16 cellular contexts compared by ENCODE assay signal in the genomic region with DNA sequence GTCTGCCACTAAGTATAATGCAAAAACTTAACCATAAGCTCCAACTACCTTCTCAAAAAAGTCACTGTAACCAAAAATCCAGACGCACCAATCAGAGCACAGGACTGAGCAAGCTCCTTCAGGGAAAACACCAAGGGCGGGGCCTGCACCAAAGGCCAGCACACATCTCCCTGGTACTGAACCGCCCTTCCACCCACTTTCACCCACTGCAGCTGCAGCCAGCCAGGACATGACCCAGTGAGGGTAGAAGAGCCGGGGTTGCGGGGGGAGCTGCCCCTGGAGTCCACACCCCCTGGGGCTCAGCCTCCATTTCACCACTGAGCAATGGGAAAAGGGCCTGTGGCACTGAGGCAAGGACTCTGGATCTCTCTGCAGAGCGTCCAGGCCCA. TPM values are rescaled to one million over a fixed set of nuclear protein-coding genes. Genes with fewer than 3 reads are reported as not detected.
DNase-seq lines count a peak whose midpoint lies in the region; ATAC-seq, FAIRE-seq and TF ChIP-seq lines count a peak whose summit lies in the region.
"Had no signal": no experiment of that assay in that cellular context is flagged by ENCODE, and none has a peak within 500 bp of the region (broad histone marks: within the 10 kb centered on the region; RNA-seq: fewer than 3 reads in every experiment).

No MANE protein-coding gene starts in this region.

- H3K36me3 Mint-ChIP-seq in activated CD4-positive, alpha-beta T cell treated with anti-CD3 and anti-CD28 coated beads for 36 hours (ENCODE audit: low read depth) = peaks cover 20% of the 10 kb centered on the region
- H3K36me3 Mint-ChIP-seq in HFFc6 (ENCODE audit: low read depth) (peaks cover 6% of the 10 kb centered on the region), neural progenitor cell (peaks cover 22% of the 10 kb centered on the region)

- H3K9me3 ChIP-seq in H1 (ENCODE audit: insufficient read depth in 2 of 2, low read depth in 1 of 2, low read length in 1 of 2) = no peaks in the 10 kb centered on the region
- no peaks in the 10 kb centered on the region for H3K9me3 ChIP-seq in neural progenitor cell (ENCODE audit: low read depth)
- H3K9me3 ChIP-seq: colonic mucosa had no signal

- H4K20me1 ChIP-seq in H1 (replicated peaks in 1 of 2; ENCODE audit: control insufficient read depth in 1 of 2, insufficient read depth in 2 of 2, low read length in 2 of 2) (peaks cover 13 to 24% of the 10 kb centered on the region in 2 experiments), neural progenitor cell (ENCODE audit: low read depth) (peaks cover 47% of the 10 kb centered on the region)

- no peak overlapping the region for H3K23ac ChIP-seq in H1 (ENCODE audit: insufficient read length)

- TF ChIP-seq RAD21 in H1 (IDR thresholded peaks at IDR 0.05 in 1 of 2, conservative IDR thresholded peaks at IDR 0.05 in 1 of 2; ENCODE audit: low read depth in 2 of 2, low read length in 2 of 2) = no peak

- H3K14ac ChIP-seq in H1 (ENCODE audit: insufficient read length) = no peak overlapping the region

- H3K27ac ChIP-seq in H1 (ENCODE audit: low read depth, low read length) (no peak overlapping the region), neural progenitor cell (no peak overlapping the region)
- H3K27ac ChIP-seq: colonic mucosa, KMS-11 had no signal

- H3K18ac ChIP-seq in H1 (ENCODE audit: extremely low read depth, low read length) = no peak overlapping the region

- DNase-seq in activated CD4-positive, alpha-beta T cell treated with anti-CD3 and anti-CD28 coated beads for 36 hours = no peak
- no peak for DNase-seq in activated CD4-positive, alpha-beta T cell treated with anti-CD3 and anti-CD28 coated beads for 48 hours
- DNase-seq in HFFc6 (no peak), H1 (ENCODE audit: low read depth in 1 of 2, low spot score in 2 of 2) (no peak), neural progenitor cell (ENCODE audit: low spot score) (no peak), NCI-H1694 (lab: John Stamatoyannopoulos, UW) (no peak), NCI-H128 (lab: John Stamatoyannopoulos, UW; ENCODE audit: unreplicated experiment) (no peak)

- H3K4me1 Mint-ChIP-seq in activated CD4-positive, alpha-beta T cell treated with anti-CD3 and anti-CD28 coated beads for 36 hours = peaks cover 3% of the 10 kb centered on the region
- H3K4me1 Mint-ChIP-seq in HFFc6 (ENCODE audit: low read depth) = no peaks in the 10 kb centered on the region; the same call in 1 of the 2 replicates
- peaks cover 5% of the 10 kb centered on the region for H3K4me1 Mint-ChIP-seq in neural progenitor cell

- H4K91ac ChIP-seq in H1 (replicated peaks; ENCODE audit: insufficient read length, low read length) = no peak overlapping the region

- H3K4me3 ChIP-seq in H1 (ENCODE audit: extremely low read depth in 1 of 4, insufficient read depth in 2 of 4, low read depth in 3 of 4, low read length in 4 of 4) = no peak overlapping the region
- no peak overlapping the region for H3K4me3 ChIP-seq in neural progenitor cell
- H3K4me3 ChIP-seq: colonic mucosa, smooth muscle cell had no signal

- H3K27me3 ChIP-seq in H1 (replicated peaks in 1 of 4; ENCODE audit: control insufficient read depth in 3 of 4, extremely low read depth in 1 of 4, insufficient read depth in 3 of 4, low read length in 3 of 4) (no peaks in the 10 kb centered on the region), neural progenitor cell (no peaks in the 10 kb centered on the region)
- H3K27me3 ChIP-seq: colonic mucosa had no signal

- no peak for TF ChIP-seq CTCF in HFFc6 (IDR thresholded peaks at IDR 0.05)
- TF ChIP-seq CTCF in H1 (IDR thresholded peaks at IDR 0.05; ENCODE audit: control extremely low read depth in 1 of 3, insufficient read depth in 1 of 3, low read depth in 1 of 3, low read length in 3 of 3) = no peak
- no peak for TF ChIP-seq CTCF in neural progenitor cell (IDR thresholded peaks at IDR 0.05)

- no peak overlapping the region for H2BK15ac ChIP-seq in H1 (ENCODE audit: low read length)

- H3F3A ChIP-seq in neural progenitor cell (ENCODE audit: low read depth) = peaks cover 6% of the 10 kb centered on the region

- TF ChIP-seq POLR2A in H1 (IDR thresholded peaks at IDR 0.05; ENCODE audit: control extremely low read depth in 1 of 2, low read depth in 2 of 2, low read length in 2 of 2) = no peak

- WGBS in H1 (ENCODE audit: extremely low coverage in 1 of 2, insufficient coverage in 1 of 2, insufficient read length in 1 of 2, insufficient replicate concordance in 2 of 2, low coverage in 1 of 2, low lambda C conversion rate in 2 of 2, missing lambda C conversion rate in 1 of 2), 2 experiments = 79% methylated on average over 6 of the region's 6 CpGs; no CpG with 5 or more reads in 1 of the 2 experiments

- FAIRE-seq in H1 (lab: Jason Lieb, UNC) = no peak
- FAIRE-seq: bronchial epithelial cell had no signal

- H2BK12ac ChIP-seq in H1 (ENCODE audit: low read depth, low read length) = no peak overlapping the region

- H3K23me2 ChIP-seq in H1 (ENCODE audit: low read depth, low read length) = no peaks in the 10 kb centered on the region

- POLR2A ChIA-PET in activated CD4-positive, alpha-beta T cell treated with anti-CD3 and anti-CD28 coated beads for 36 hours (lab: Charles Lee) = interaction anchor here (1.4 kb wide), 1 partner anchor 113 kb away, joined by 4 read pairs; no protein-coding TSS in a partner anchor
- POLR2A ChIA-PET in H1 (lab: Charles Lee; ENCODE audit: partially characterized antibody) = interaction anchor here (0.6 to 1.9 kb wide), 16 partner anchors 8 to 137 kb away, joined by 3 to 13 read pairs (median 3); partner anchors contain the start of genes PSMA7, SS18L1 and TAF4

- H3K4ac ChIP-seq in H1 (replicated peaks; ENCODE audit: insufficient read length, low read depth, low read length) = no peak overlapping the region

- H3K79me1 ChIP-seq in H1 (ENCODE audit: low read depth, low read length) = peaks cover 7% of the 10 kb centered on the region

- intact Hi-C loops in activated CD4-positive, alpha-beta T cell treated with anti-CD3 and anti-CD28 coated beads for 36 hours (cut with DNase I, micrococcal nuclease) = loop anchor here (1.0 to 2.0 kb wide), 5 partner anchors 55 to 371 kb away; no protein-coding TSS in a partner anchor

- CTCF ChIA-PET in activated CD4-positive, alpha-beta T cell treated with anti-CD3 and anti-CD28 coated beads for 36 hours (lab: Charles Lee) = interaction anchor here (0.5 to 2.3 kb wide), 16 partner anchors 9 to 377 kb away, joined by 3 to 15 read pairs (median 5); no protein-coding TSS in a partner anchor
- CTCF ChIA-PET in H1 (lab: Charles Lee; ENCODE audit: partially characterized antibody) = interaction anchor here (0.5 to 3.3 kb wide), 37 partner anchors 9 to 270 kb away, joined by 3 to 41 read pairs (median 4); partner anchors contain the start of genes LSM14B, MTG2, PSMA7 and SS18L1

- H4K8ac ChIP-seq in H1 (ENCODE audit: extremely low read depth, insufficient read depth, low read length) = peak overlapping the region; percentile 29; the same call in 1 of the 2 replicates

- H3K9ac ChIP-seq in H1 (replicated peaks in 1 of 4; ENCODE audit: extremely low read depth in 1 of 4, low read depth in 3 of 4, low read length in 3 of 4) (no peak overlapping the region), neural progenitor cell (no peak overlapping the region)
- H3K9ac ChIP-seq: KMS-11 had no signal

- no peaks in the 10 kb centered on the region for H3K27me3 Mint-ChIP-seq in activated CD4-positive, alpha-beta T cell treated with anti-CD3 and anti-CD28 coated beads for 36 hours
- H3K27me3 Mint-ChIP-seq in HFFc6 (ENCODE audit: insufficient read depth) = no peaks in the 10 kb centered on the region
- H3K27me3 Mint-ChIP-seq in neural progenitor cell (ENCODE audit: insufficient read depth, low read depth) = peaks cover 4% of the 10 kb centered on the region
- H3K27me3 Mint-ChIP-seq: activated CD4-positive, alpha-beta memory T cell treated with anti-CD3 and anti-CD28 coated beads for 36 hours; effector memory CD8-positive, alpha-beta T cell; memory B cell had no signal

- TF ChIP-seq EP300 in H1 (IDR thresholded peaks at IDR 0.05; ENCODE audit: borderline replicate concordance in 1 of 2, low read depth in 2 of 2, low read length in 2 of 2) = no peak

- no peak overlapping the region for H2BK120ac ChIP-seq in H1 (replicated peaks; ENCODE audit: low read depth, low read length)

- no peak overlapping the region for H2BK20ac ChIP-seq in H1 (ENCODE audit: low read length)

- H3K36me3 ChIP-seq in H1 (ENCODE audit: control insufficient read depth in 2 of 4, insufficient read depth in 4 of 4, low read length in 3 of 4) (peaks cover 13 to 32% (median 25%) of the 10 kb centered on the region in 4 experiments; a peak in 7 of 8 replicates), neural progenitor cell (no peaks in the 10 kb centered on the region)

- H3K4me2 ChIP-seq in H1 (ENCODE audit: insufficient read depth in 1 of 2, low read depth in 2 of 2, low read length in 2 of 2) (no peak overlapping the region), neural progenitor cell (no peak overlapping the region)
- H3K4me2 ChIP-seq: KMS-11, smooth muscle cell had no signal

- H2AK5ac ChIP-seq in H1 (ENCODE audit: low read depth, low read length) = no peak overlapping the region

- H3K79me2 ChIP-seq in H1 (ENCODE audit: control insufficient read depth in 1 of 2, insufficient read depth in 2 of 2, low read length in 2 of 2) (peaks cover 0 to 29% of the 10 kb centered on the region in 2 experiments; a peak in 2 of 4 replicates), neural progenitor cell (ENCODE audit: low read depth) (peaks cover 28% of the 10 kb centered on the region)

- H2BK5ac ChIP-seq in H1 (ENCODE audit: low read depth, low read length) = no peak overlapping the region

- no peak overlapping the region for H3K4me3 Mint-ChIP-seq in activated CD4-positive, alpha-beta T cell treated with anti-CD3 and anti-CD28 coated beads for 36 hours
- H3K4me3 Mint-ChIP-seq in HFFc6 (no peak overlapping the region), neural progenitor cell (peak overlapping the region; percentile 51)
- H3K4me3 Mint-ChIP-seq: activated CD4-positive, alpha-beta memory T cell treated with anti-CD3 and anti-CD28 coated beads for 36 hours; effector memory CD8-positive, alpha-beta T cell; memory B cell; T-helper 1 cell treated with Interleukin-12 subunit alpha and Interleukin-12 subunit beta and Interleukin-4 antibody, amounts not matched to agents 30 μg/mL and 1 μg/mL, for 36 hours had no signal

- no peak overlapping the region for H2AFZ ChIP-seq in H1 (ENCODE audit: low read length)
- no peak overlapping the region for H2AFZ ChIP-seq in neural progenitor cell (replicated peaks)

- H3K56ac ChIP-seq in H1 (replicated peaks; ENCODE audit: insufficient read length, low read depth, low read length) = no peak overlapping the region

- no peaks in the 10 kb centered on the region for H3K9me3 Mint-ChIP-seq in activated CD4-positive, alpha-beta T cell treated with anti-CD3 and anti-CD28 coated beads for 36 hours (ENCODE audit: low read depth)
- H3K9me3 Mint-ChIP-seq in HFFc6 (no peaks in the 10 kb centered on the region), neural progenitor cell (no peaks in the 10 kb centered on the region)
- H3K9me3 Mint-ChIP-seq: activated CD4-positive, alpha-beta memory T cell treated with anti-CD3 and anti-CD28 coated beads for 36 hours; effector memory CD8-positive, alpha-beta T cell; memory B cell; T-helper 1 cell treated with Interleukin-12 subunit alpha and Interleukin-12 subunit beta and Interleukin-4 antibody, amounts not matched to agents 30 μg/mL and 1 μg/mL, for 36 hours had no signal

- H3K4me1 ChIP-seq in H1 (replicated peaks in 1 of 4; ENCODE audit: control insufficient read depth in 3 of 4, insufficient read depth in 4 of 4, low read length in 3 of 4) (peaks cover 0 to 2% (median 0%) of the 10 kb centered on the region in 4 experiments; a peak in 3 of 7 replicates), neural progenitor cell (no peaks in the 10 kb centered on the region)
- H3K4me1 ChIP-seq: colonic mucosa had no signal

- peak overlapping the region; percentile 29 for H3K27ac Mint-ChIP-seq in activated CD4-positive, alpha-beta T cell treated with anti-CD3 and anti-CD28 coated beads for 36 hours
- H3K27ac Mint-ChIP-seq in HFFc6 (peak overlapping the region; percentile 33), neural progenitor cell (peak overlapping the region; percentile 22)
- H3K27ac Mint-ChIP-seq: activated CD4-positive, alpha-beta memory T cell treated with anti-CD3 and anti-CD28 coated beads for 36 hours; memory B cell; T-helper 1 cell treated with Interleukin-12 subunit alpha and Interleukin-12 subunit beta and Interleukin-4 antibody, amounts not matched to agents 30 μg/mL and 1 μg/mL, for 36 hours had no signal

- no peak for ATAC-seq in activated CD4-positive, alpha-beta T cell treated with anti-CD3 and anti-CD28 coated beads for 36 hours
- ATAC-seq in GM19397 (IDR thresholded peaks at IDR 0.05; ENCODE audit: unreplicated experiment) = no peak

- H4K5ac ChIP-seq in H1 (ENCODE audit: insufficient read length, low read depth, low read length) = no peak overlapping the region

RNA-seq across cellular contexts. Expression of gene TAF4, which starts 54.3 kb away (rescaled TPM):
- 10 to 100 TPM; 15.4 to 27.1 TPM for total RNA-seq in activated CD4-positive, alpha-beta T cell treated with anti-CD3 and anti-CD28 coated beads for 36 hours
- total RNA-seq in HFFc6 (2021; fragmentation: NEBNext Ultra II Directional; extraction: Animal tissue kit (Norgen Biotek cat#: 25700)) = 10 to 100 TPM in 3 of 6 experiments, 1 to 10 TPM in 3; 9.4 to 11.7 (median 9.9) TPM
- 30.1 and 33.0 TPM in 2 replicates for total RNA-seq in H1 (2021; fragmentation: NEBNext Ultra II Directional; extraction: Animal tissue kit (Norgen Biotek cat#: 25700))
- 16.0 and 25.8 TPM in 2 replicates for polyA plus RNA-seq in H1 (2011; rRNA removed)
- polyA plus RNA-seq in H1 (2011; cell fraction: cytosol; rRNA removed) = 12.2 TPM
- polyA plus RNA-seq in H1 (2011; cell fraction: nucleus; rRNA removed) = 17.4 TPM
- 17.8 to 35.7 TPM (median 25.0 TPM) in 4 replicates for polyA plus RNA-seq in H1 (2012, experiment 1 of 2)
- polyA plus RNA-seq in H1 (2012, experiment 2 of 2) = 9.2 TPM
- 24.0 TPM for polyA plus RNA-seq in H1 (2013, experiment 1 of 2)
- polyA plus RNA-seq in H1 (2013, experiment 2 of 2) = 19.7 TPM
- 4.3 and 4.6 TPM in 2 replicates for polyA minus RNA-seq in H1 (2011; rRNA and poly(A)+ RNA removed)
- polyA minus RNA-seq in H1 (2011; cell fraction: cytosol; rRNA and poly(A)+ RNA removed) = 34.5 TPM
- polyA minus RNA-seq in H1 (2011; cell fraction: nucleus; rRNA and poly(A)+ RNA removed) = 16.3 TPM
- total RNA-seq in neural progenitor cell (ENCODE audit: low replicate concordance) = 9.9 and 10.8 TPM in 2 replicates
